1 cellular context compared by ENCODE assay signal in genomic region chr19:633068-633785, GRCh38.
TF ChIP-seq lines count a peak whose summit lies in the region.

POLRMT (minus strand) TSS chr19:633537; CDS start chr19:633512, 25 bp downstream.

TF ChIP-seq in A549, 52 proteins besides CTCF, POLR2A, EP300 and RAD21 (continued from another document):
- TF ChIP-seq USF2 (IDR thresholded peaks at IDR 0.05) (no peak), HDAC2 (IDR thresholded peaks at IDR 0.05) (no peak), CHD4 (IDR thresholded peaks at IDR 0.05; ENCODE audit: borderline replicate concordance) (no peak), RNF2 (IDR thresholded peaks at IDR 0.05; ENCODE audit: borderline replicate concordance, low read depth) (peak; percentile 87; the same call in 1 of the 2 replicates), ZFP36 (IDR thresholded peaks at IDR 0.05; ENCODE audit: borderline replicate concordance, partially characterized antibody) (no peak), JUN (IDR thresholded peaks at IDR 0.05) (peak; percentile 49 to 51; a peak in 3 of 5 replicates), EHMT2 (IDR thresholded peaks at IDR 0.05; ENCODE audit: low read depth) (no peak), TFCP2L1 (CRISPR knock-in tag; IDR thresholded peaks at IDR 0.05) (no peak), PBX3 (IDR thresholded peaks at IDR 0.05) (peak; percentile 79), E2F6 (IDR thresholded peaks at IDR 0.05; ENCODE audit: borderline replicate concordance, low read depth) (peak; percentile 82), NR3C1 (IDR thresholded peaks at IDR 0.05) (no peak), NPAS2 (CRISPR knock-in tag; IDR thresholded peaks at IDR 0.05; ENCODE audit: borderline replicate concordance) (no peak)
